In the genomic region with DNA sequence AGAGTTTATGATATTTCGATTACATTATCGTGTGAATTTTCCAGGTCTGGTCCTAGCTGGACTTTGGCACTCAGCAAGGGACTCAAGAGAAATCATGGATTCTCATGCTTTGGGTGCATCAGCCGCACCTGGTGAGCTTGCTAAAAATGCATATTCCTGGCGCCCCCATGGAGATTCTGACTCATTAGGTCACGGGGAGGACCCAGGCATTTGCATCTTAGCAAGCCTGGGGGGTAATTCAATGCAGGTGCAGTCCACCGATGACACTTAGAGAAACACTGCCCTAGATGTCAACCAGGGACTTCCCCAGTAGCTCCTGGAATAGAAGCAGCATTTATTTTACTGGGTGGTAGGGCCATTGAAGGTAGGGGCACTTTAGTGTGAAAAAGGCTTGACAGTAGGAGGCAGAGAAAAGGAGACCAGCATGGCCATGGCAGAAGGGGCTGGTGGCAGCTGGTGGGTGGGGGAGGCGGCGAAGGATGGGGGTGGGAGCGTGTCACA, we compare ENCODE assay signal across 8 cellular contexts. TPM values are rescaled to one million over a fixed set of nuclear protein-coding genes. Genes with fewer than 3 reads are reported as not detected.
A peak's percentile ranks its signal among the peaks of the same experiment; 100 is the strongest.
DNase-seq lines count a peak whose midpoint lies in the region; ATAC-seq and TF ChIP-seq lines count a peak whose summit lies in the region.
"Had no signal": no experiment of that assay in that cellular context is flagged by ENCODE, and none has a peak within 500 bp of the region (broad histone marks: within the 10 kb centered on the region; RNA-seq: fewer than 3 reads in every experiment).

No MANE protein-coding gene starts in this region.

- H3K4me3 Mint-ChIP-seq in naive thymus-derived CD8-positive, alpha-beta T cell = peak overlapping the region in 3 of 10 donors; percentile 45 to 77 (median 46)

- TF ChIP-seq POLR2A in vagina (IDR thresholded peaks at IDR 0.05) = no peak

- TF ChIP-seq CTCF in vagina (IDR thresholded peaks at IDR 0.05) = no peak

- peaks cover 33 to 76% (median 66%) of the 10 kb centered on the region in 4 donors for H3K4me1 Mint-ChIP-seq in naive thymus-derived CD8-positive, alpha-beta T cell

- H3K27me3 Mint-ChIP-seq in naive thymus-derived CD8-positive, alpha-beta T cell = no peaks in the 10 kb centered on the region

- no peaks in the 10 kb centered on the region for H3K27me3 ChIP-seq in vagina
- H3K27me3 ChIP-seq: SJSA1 had no signal

- no peaks in the 10 kb centered on the region for H3K9me3 Mint-ChIP-seq in naive thymus-derived CD8-positive, alpha-beta T cell

- H3K9me3 ChIP-seq in vagina = no peaks in the 10 kb centered on the region
- H3K9me3 ChIP-seq: SJSA1 had no signal

- no peaks in the 10 kb centered on the region for H3K36me3 Mint-ChIP-seq in naive thymus-derived CD8-positive, alpha-beta T cell

- H3K4me1 ChIP-seq in vagina = peaks cover 59% of the 10 kb centered on the region
- H3K4me1 ChIP-seq: SJSA1 had no signal

- intact Hi-C loops in vagina (cut with DNase I) = no loop called here

- peak overlapping the region in 7 of 10 donors; percentile 41 to 94 (median 78) for H3K27ac Mint-ChIP-seq in naive thymus-derived CD8-positive, alpha-beta T cell

- POLR2A ChIA-PET in naive thymus-derived CD8-positive, alpha-beta T cell (lab: Charles Lee) = interaction anchor here (1.4 to 6.4 kb wide), 4 partner anchors 8 to 23 kb away, joined by 5 to 78 read pairs (median 7); no protein-coding TSS in a partner anchor

- H3K4me3 ChIP-seq in vagina = no peak overlapping the region
- H3K4me3 ChIP-seq: SJSA1 had no signal

- ATAC-seq in GM18861 (IDR thresholded peaks at IDR 0.05; ENCODE audit: unreplicated experiment) (peak; percentile 66), GM21423 (IDR thresholded peaks at IDR 0.05; ENCODE audit: unreplicated experiment) (peak; percentile 61), HG03378 (IDR thresholded peaks at IDR 0.05; ENCODE audit: unreplicated experiment) (peak; percentile 71)
- peak in 1 of 2 donors; percentile 34 for ATAC-seq in naive thymus-derived CD8-positive, alpha-beta T cell

- no peaks in the 10 kb centered on the region for H3K36me3 ChIP-seq in vagina

- DNase-seq in naive thymus-derived CD8-positive, alpha-beta T cell = no peak
- DNase-seq in NCI-H510A (lab: John Stamatoyannopoulos, UW) = no peak
- DNase-seq in LoVo (ENCODE audit: low spot score) = no peak
- no peak for DNase-seq in vagina (ENCODE audit: extremely low spot score in 2 of 2)

- no peak overlapping the region for H3K27ac ChIP-seq in vagina
- H3K27ac ChIP-seq: SJSA1 had no signal

RNA-seq across cellular contexts. Expression of a gene that starts 29.9 kb away (rescaled TPM):
- total RNA-seq in naive thymus-derived CD8-positive, alpha-beta T cell = 100 to 1,000 TPM; 361 to 367 TPM
- 100 to 1,000 TPM; 318 to 385 (median 341) TPM for polyA plus RNA-seq in naive thymus-derived CD8-positive, alpha-beta T cell
- 110 TPM for total RNA-seq in vagina
